ENCODE assay signal across 6 cellular contexts in genomic region chr2:151078889-151079288, GRCh38.
"Had no signal": no experiment of that assay in that cellular context is flagged by ENCODE, and none has a peak within 500 bp of the region (broad histone marks: within the 10 kb centered on the region; RNA-seq: fewer than 3 reads in every experiment).

No MANE protein-coding gene starts in this region.

- H3K4me2 ChIP-seq: KMS-11 had no signal

- H3K9ac ChIP-seq: KMS-11 had no signal

- FAIRE-seq: HTR-8/SVneo had no signal

- H3K27ac ChIP-seq: HL-60, KMS-11 had no signal

- DNase-seq: IMR-90, KBM-7, KG1 had no signal
